Comparison of ENCODE assay signal across 8 cellular contexts in the genomic region with DNA sequence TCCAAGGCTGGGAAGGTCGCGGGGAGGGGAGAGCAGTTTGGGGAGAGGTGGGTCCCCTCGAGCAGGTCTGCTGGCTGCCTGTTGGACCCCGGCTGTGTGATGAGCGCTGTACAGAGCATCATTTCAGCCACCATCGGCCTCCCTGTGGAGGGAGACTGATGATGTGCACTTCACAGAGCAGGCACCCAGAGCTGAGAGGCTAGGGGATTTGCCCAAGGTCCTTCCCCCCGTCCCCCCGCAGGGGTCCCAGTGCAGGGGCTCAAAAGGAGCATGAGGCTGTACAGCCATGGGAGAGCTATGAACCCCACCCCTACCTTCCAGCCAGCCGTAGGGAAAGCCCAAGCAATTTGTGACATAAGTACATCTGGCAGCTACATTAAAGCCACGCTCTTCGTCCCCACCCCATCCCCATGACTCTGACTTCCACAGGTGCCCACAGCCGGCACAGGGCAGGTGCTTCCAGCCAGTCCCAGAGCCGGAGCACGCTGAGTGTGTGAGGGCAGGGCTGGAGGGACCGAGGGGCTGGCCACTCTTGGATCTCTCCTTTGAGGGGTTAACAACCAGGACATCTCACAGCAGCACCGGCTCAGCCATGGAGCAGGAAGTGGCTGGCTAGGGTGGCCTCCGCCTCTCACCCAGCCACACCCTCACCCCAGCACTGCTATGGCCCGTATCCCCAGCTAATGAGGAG. TPM values are rescaled to one million over a fixed set of nuclear protein-coding genes. Genes with fewer than 3 reads are reported as not detected.
A peak's percentile ranks its signal among the peaks of the same experiment; 100 is the strongest.
DNase-seq lines count a peak whose midpoint lies in the region; ATAC-seq, FAIRE-seq and TF ChIP-seq lines count a peak whose summit lies in the region.

No MANE protein-coding gene starts in this region.

- DNase-seq in CD4-positive, alpha-beta T cell: no peak
- DNase-seq in MM.1S (no peak), astrocyte (ENCODE audit: low read depth) (no peak), NCI-H128 (lab: John Stamatoyannopoulos, UW; ENCODE audit: unreplicated experiment) (no peak)

- H3K9ac ChIP-seq in MM.1S (ENCODE audit: low read length) (no peak overlapping the region), astrocyte (ENCODE audit: low read length) (no peak overlapping the region)

- peak overlapping the region; percentile 65 for H3K27ac ChIP-seq in CD4-positive, alpha-beta T cell (ENCODE audit: low read depth, low read length)
- H3K27ac ChIP-seq in MM.1S (ENCODE audit: low read length): no peak overlapping the region
- no peak overlapping the region for H3K27ac ChIP-seq in astrocyte (ENCODE audit: low read depth, low read length)

- H3K4me3 ChIP-seq in MM.1S (ENCODE audit: low read length) (no peak overlapping the region), astrocyte (ENCODE audit: insufficient read depth, low read depth, low read length) (no peak overlapping the region)

- H3K36me3 ChIP-seq in MM.1S (replicated peaks; ENCODE audit: insufficient read depth, low read length) (no peaks in the 10 kb centered on the region), astrocyte (ENCODE audit: insufficient read depth, low read length) (no peaks in the 10 kb centered on the region)

- peaks cover 29% of the 10 kb centered on the region for H3K79me2 ChIP-seq in MM.1S (ENCODE audit: low read length)
- no peaks in the 10 kb centered on the region for H3K79me2 ChIP-seq in astrocyte (ENCODE audit: insufficient read depth, low read length)

- no peaks in the 10 kb centered on the region for H3K27me3 Mint-ChIP-seq in CD4-positive, alpha-beta T cell
- H3K27me3 Mint-ChIP-seq in astrocyte (ENCODE audit: low read depth, unreplicated experiment) (peaks cover 55% of the 10 kb centered on the region), nephron (ENCODE audit: low read depth) (peaks cover 62% of the 10 kb centered on the region)

- H3K27me3 ChIP-seq in CD4-positive, alpha-beta T cell (ENCODE audit: control insufficient read depth, insufficient read depth, low read length): no peaks in the 10 kb centered on the region
- H3K27me3 ChIP-seq in MM.1S (replicated peaks; ENCODE audit: insufficient read depth, low read length) (peaks cover 27% of the 10 kb centered on the region), astrocyte (ENCODE audit: insufficient read depth, low read length) (peaks cover 34% of the 10 kb centered on the region)

- no peaks in the 10 kb centered on the region for H3K9me3 Mint-ChIP-seq in CD4-positive, alpha-beta T cell
- H3K9me3 Mint-ChIP-seq in astrocyte (ENCODE audit: unreplicated experiment): no peaks in the 10 kb centered on the region
- no peaks in the 10 kb centered on the region for H3K9me3 Mint-ChIP-seq in nephron

- 0 out of 2 replicates have a peak overlapping the region, but pooled peaks have one; percentile 13 for H2AFZ ChIP-seq in MM.1S (ENCODE audit: low read length)
- no peak overlapping the region for H2AFZ ChIP-seq in astrocyte (ENCODE audit: low read depth, low read length)

- H4K20me1 ChIP-seq in MM.1S (ENCODE audit: insufficient read depth, low read length) (no peaks in the 10 kb centered on the region), astrocyte (ENCODE audit: insufficient read depth, low read length) (peaks cover 5% of the 10 kb centered on the region)

- no peak for TF ChIP-seq CTCF in CD4-positive, alpha-beta T cell (IDR thresholded peaks at IDR 0.05)
- TF ChIP-seq CTCF in MM.1S (IDR thresholded peaks at IDR 0.05; ENCODE audit: low read length): no peak
- no peak for TF ChIP-seq CTCF in astrocyte (IDR thresholded peaks at IDR 0.05; ENCODE audit: insufficient read depth, low read depth, low read length)
- TF ChIP-seq CTCF in nephron (IDR thresholded peaks at IDR 0.05; ENCODE audit: unreplicated experiment in 3 of 3): no peak

- peak overlapping the region; percentile 93 for H3K4me3 Mint-ChIP-seq in CD4-positive, alpha-beta T cell
- H3K4me3 Mint-ChIP-seq in astrocyte (ENCODE audit: unreplicated experiment) (peak overlapping the region; percentile 79), nephron (peak overlapping the region; percentile 84 to 88 (median 87))

- peaks cover 34% of the 10 kb centered on the region for H3F3A ChIP-seq in MM.1S (ENCODE audit: insufficient read depth, low read length)

- H3K4me2 ChIP-seq in MM.1S (ENCODE audit: low read depth, low read length): no peak overlapping the region
- peak overlapping the region; percentile 77 for H3K4me2 ChIP-seq in astrocyte (ENCODE audit: low read length)

- intact Hi-C loops in CD4-positive, alpha-beta T cell (cut with DNase I, micrococcal nuclease): loop anchor here (1.0 to 10.0 kb wide), 6 partner anchors 12 to 151 kb away; a partner anchor contains a TSS

- peaks cover 34% of the 10 kb centered on the region for H3K36me3 Mint-ChIP-seq in CD4-positive, alpha-beta T cell (ENCODE audit: low read depth)
- peaks cover 4% of the 10 kb centered on the region for H3K36me3 Mint-ChIP-seq in astrocyte (ENCODE audit: low read depth, unreplicated experiment)
- H3K36me3 Mint-ChIP-seq in nephron (ENCODE audit: low read depth): no peaks in the 10 kb centered on the region

- POLR2A ChIA-PET in CD4-positive, alpha-beta T cell (lab: Charles Lee): interaction anchor here (0.6 to 4.2 kb wide), 11 partner anchors 9 to 153 kb away, joined by 3 to 57 read pairs (median 8); a partner anchor contains a TSS

- H3K4me1 ChIP-seq in MM.1S (ENCODE audit: low read length) (peaks cover 7% of the 10 kb centered on the region; the same call in 1 of the 2 replicates), astrocyte (ENCODE audit: insufficient read depth, low read length) (no peaks in the 10 kb centered on the region)

- H3K9me3 ChIP-seq in CD4-positive, alpha-beta T cell (ENCODE audit: control insufficient read depth, low read length): no peaks in the 10 kb centered on the region
- H3K9me3 ChIP-seq in MM.1S (replicated peaks; ENCODE audit: insufficient read depth, low read length) (no peaks in the 10 kb centered on the region), astrocyte (ENCODE audit: insufficient read depth, low read depth, low read length) (no peaks in the 10 kb centered on the region)

- peak; percentile 19 for ATAC-seq in CD4-positive, alpha-beta T cell (ENCODE audit: poor library complexity)
- no peak for ATAC-seq in HG02571 (IDR thresholded peaks at IDR 0.05; ENCODE audit: unreplicated experiment)
- no peak for ATAC-seq in HG03135 (IDR thresholded peaks at IDR 0.05; ENCODE audit: unreplicated experiment)
- no peak for ATAC-seq in GM19455 (IDR thresholded peaks at IDR 0.05; ENCODE audit: unreplicated experiment)

- peaks cover 36% of the 10 kb centered on the region for H3K4me1 Mint-ChIP-seq in CD4-positive, alpha-beta T cell (ENCODE audit: low read depth)
- H3K4me1 Mint-ChIP-seq in astrocyte (ENCODE audit: low read depth, unreplicated experiment) (peaks cover 2% of the 10 kb centered on the region), nephron (peaks cover 8% of the 10 kb centered on the region)

- H3K27ac Mint-ChIP-seq in CD4-positive, alpha-beta T cell: peak overlapping the region; percentile 94
- H3K27ac Mint-ChIP-seq in astrocyte (ENCODE audit: unreplicated experiment) (no peak overlapping the region), nephron (no peak overlapping the region)

- H3K9me2 ChIP-seq in MM.1S (replicated peaks; ENCODE audit: insufficient read depth, low read length): no peaks in the 10 kb centered on the region

- FAIRE-seq in astrocyte (lab: Jason Lieb, UNC): no peak

- CTCF ChIA-PET in CD4-positive, alpha-beta T cell (lab: Charles Lee): interaction anchor here (0.7 to 1.6 kb wide), 3 partner anchors 12 to 94 kb away, joined by 3 to 4 read pairs (median 3); no protein-coding TSS in a partner anchor

RNA-seq across cellular contexts. Expression of a gene that starts 2.3 kb away (rescaled TPM):
- 10 to 100 TPM; 62.4 to 62.7 TPM for total RNA-seq in CD4-positive, alpha-beta T cell
- 0.73 and 1.1 TPM in 2 replicates for total RNA-seq in astrocyte

RNA-seq across cellular contexts. Expression of a gene that starts 11.0 kb away (rescaled TPM):
- total RNA-seq in CD4-positive, alpha-beta T cell: under 1 TPM in 1 of 2 experiments, not detected in 1; 0.22 TPM
- 0.20 and 0.65 TPM in 2 replicates for total RNA-seq in astrocyte

Comparison
In these comparisons a context has a peak if more than half of its experiments do, and no peak if none do; other contexts are left out.
1. RNA of a gene that starts 2.3 kb away (total RNA-seq): 62.4 to 62.7 TPM in CD4-positive, alpha-beta T cell; 0.73 to 1.1 TPM in astrocyte; every median in the first group is over 10 times any median in the second.
2. Peak in every context shown above with its lines, with median percentiles within 50 percentile points of each other: H3K4me3 Mint-ChIP-seq.